ENCODE assay signal across 30 cellular contexts in genomic region chr6:26570027-26570809, GRCh38. TPM values are rescaled to one million over a fixed set of nuclear protein-coding genes. Genes with fewer than 3 reads are reported as not detected.
DNase-seq lines count a peak whose midpoint lies in the region; ATAC-seq and TF ChIP-seq lines count a peak whose summit lies in the region.
"Had no signal": no experiment of that assay in that cellular context is flagged by ENCODE, and none has a peak within 500 bp of the region (broad histone marks: within the 10 kb centered on the region; RNA-seq: fewer than 3 reads in every experiment).

No MANE protein-coding gene starts in this region.

- H4K20me1 ChIP-seq in GM23338 (replicated peaks; ENCODE audit: insufficient read depth), result no peaks in the 10 kb centered on the region

- H2AFZ ChIP-seq in GM23338, result no peak overlapping the region

- H3K36me3 Mint-ChIP-seq in GM23338 (ENCODE audit: low read depth) (peaks cover 6% of the 10 kb centered on the region; the same call in 1 of the 3 replicates), nephron (ENCODE audit: low read depth) (no peaks in the 10 kb centered on the region)

- no peak for TF ChIP-seq CTCF in GM23338 (conservative IDR thresholded peaks at IDR 0.05; ENCODE audit: low read depth in 2 of 2)
- TF ChIP-seq CTCF in RWPE1 (conservative IDR thresholded peaks at IDR 0.05; ENCODE audit: low read depth), result no peak
- TF ChIP-seq CTCF in nephron (IDR thresholded peaks at IDR 0.05; ENCODE audit: unreplicated experiment in 3 of 3), result no peak

- H3K4me1 Mint-ChIP-seq in GM23338 (peaks cover 4% of the 10 kb centered on the region; the same call in 1 of the 3 replicates), nephron (peaks cover 9% of the 10 kb centered on the region)

- H3K27ac Mint-ChIP-seq in GM23338 (no peak overlapping the region), nephron (no peak overlapping the region)

- no peak overlapping the region for H3K4me3 ChIP-seq in GM23338
- H3K4me3 ChIP-seq: hepatocyte had no signal

- ATAC-seq in GM23338, result no peak
- ATAC-seq: CD8-positive, alpha-beta T cell; foreskin keratinocyte; left cardiac atrium had no signal

- H3K27ac ChIP-seq in GM23338 (ENCODE audit: low read depth) (no peak overlapping the region), RWPE1 (peak overlapping the region; percentile 35)
- H3K27ac ChIP-seq: foreskin keratinocyte, hepatocyte, suprapubic skin, VCaP had no signal

- POLR2A ChIA-PET in RWPE1 (lab: Yijun Ruan, JAX; ENCODE audit: low non-redundant PET), result no interaction called here

- peaks cover 11% of the 10 kb centered on the region; the same call in 2 of the 3 replicates for H3K9me3 Mint-ChIP-seq in GM23338
- peaks cover 4% of the 10 kb centered on the region for H3K9me3 Mint-ChIP-seq in nephron
- H3K9me3 Mint-ChIP-seq: CD8-positive, alpha-beta T cell had no signal

- H3F3A ChIP-seq in GM23338 (replicated peaks; ENCODE audit: low read depth), result no peaks in the 10 kb centered on the region

- no peaks in the 10 kb centered on the region for H3K36me3 ChIP-seq in GM23338 (ENCODE audit: insufficient read depth)
- H3K36me3 ChIP-seq: esophagus muscularis mucosa, suprapubic skin had no signal

- H3K4me1 ChIP-seq in GM23338 (ENCODE audit: insufficient read depth), result no peaks in the 10 kb centered on the region; the same call in 1 of the 2 replicates
- H3K4me1 ChIP-seq: foreskin keratinocyte had no signal

- peak overlapping the region; percentile 84 for H3K4me2 ChIP-seq in GM23338

- H3K4me3 Mint-ChIP-seq in GM23338 (no peak overlapping the region; the same call in 2 of the 3 replicates), nephron (peak overlapping the region; percentile 90 to 97 (median 97))

- no peaks in the 10 kb centered on the region for H3K9me2 ChIP-seq in GM23338 (ENCODE audit: insufficient read depth)
- H3K9me2 ChIP-seq: SK-N-SH had no signal

- H3K27me3 Mint-ChIP-seq in GM23338 (ENCODE audit: insufficient read depth, low read depth, poor library complexity) (peaks cover 34% of the 10 kb centered on the region), nephron (ENCODE audit: low read depth) (peaks cover 28% of the 10 kb centered on the region)

- no peaks in the 10 kb centered on the region for H3K27me3 ChIP-seq in GM23338 (ENCODE audit: insufficient read depth)
- H3K27me3 ChIP-seq: foreskin keratinocyte, hepatocyte, suprapubic skin had no signal

- no peaks in the 10 kb centered on the region for H3K79me2 ChIP-seq in GM23338 (replicated peaks; ENCODE audit: insufficient read depth)
- H3K79me2 ChIP-seq: hepatocyte had no signal

- CTCF ChIA-PET in RWPE1 (lab: Yijun Ruan, JAX), result interaction anchor here (1.9 kb wide), 1 partner anchor 26 kb away, joined by 17 read pairs; no protein-coding TSS in a partner anchor

- peak; percentile 16 for DNase-seq in DMS 273 (lab: John Stamatoyannopoulos, UW; ENCODE audit: unreplicated experiment)
- no peak for DNase-seq in DMS 273 treated with DMSO at 0.1 percent for 48 hours (lab: John Stamatoyannopoulos, UW)
- no peak for DNase-seq in GM23338 (ENCODE audit: low spot score)
- DNase-seq in RWPE1 (ENCODE audit: low spot score), result no peak
- no peak for DNase-seq in NCI-H774 (lab: John Stamatoyannopoulos, UW)
- DNase-seq in SIG-M5 treated with dmso at 0.1 percent for 504 hours (lab: John Stamatoyannopoulos, UW; ENCODE audit: unreplicated experiment), result no peak
- DNase-seq in NCI-H345 treated with DMSO at 0.1 percent for 48 hours (lab: John Stamatoyannopoulos, UW; ENCODE audit: unreplicated experiment), result no peak
- DNase-seq: 8988T; activated CD4-positive, alpha-beta T cell treated with anti-CD3 and anti-CD28 coated beads for 48 hours; activated gamma-delta T cell treated with Interleukin-2 at 50 U/mL for 16 hours; activated T-cell treated with anti-CD3 and anti-CD28 coated beads, Interleukin-2, amount 50 U/mL, for 1 hour; caudate nucleus; CD8-positive, alpha-beta T cell; cortex of kidney; DMS79; foreskin keratinocyte; GF-D8; HCEC 1CT; Kasumi-1; left cardiac atrium; NCI-H187; NCI-H2171 treated with DMSO at 0.1 percent for 48 hours; NCI-H524 treated with DMSO at 0.1 percent for 48 hours; SK-N-SH; T-helper 2 cell had no signal

TF ChIP-seq in GM23338, 12 proteins besides CTCF, POLR2A, EP300 and RAD21:
- TF ChIP-seq ETS1 (IDR thresholded peaks at IDR 0.05), result no peak
- TF ChIP-seq ZNF331 (CRISPR knock-in tag; IDR thresholded peaks at IDR 0.05; ENCODE audit: low read depth), result no peak
- no peak for TF ChIP-seq ZNF462 (CRISPR knock-in tag; IDR thresholded peaks at IDR 0.05)
- no peak for TF ChIP-seq EZH2 (IDR thresholded peaks at IDR 0.05; ENCODE audit: low read depth, unreplicated experiment)
- TF ChIP-seq EZH2phosphoT487 (IDR thresholded peaks at IDR 0.05; ENCODE audit: unreplicated experiment), result no peak

RNA-seq across cellular contexts. Expression of gene ABT1, which starts 26.5 kb away (rescaled TPM):
- total RNA-seq in GM23338 (2014; rRNA removed; shearing (Covaris generic)), result 25.7 and 28.9 TPM in 2 replicates
- 28.5 and 29.1 TPM in 2 replicates for polyA plus RNA-seq in GM23338 (2016; fragmentation: Nextera tagmentation; extraction: Ambion mirVana)

RNA-seq across cellular contexts. Expression of gene HMGN4, which starts 32.1 kb away (rescaled TPM):
- 76.5 and 91.4 TPM in 2 replicates for total RNA-seq in GM23338 (2014; rRNA removed; shearing (Covaris generic))
- polyA plus RNA-seq in GM23338 (2016; fragmentation: Nextera tagmentation; extraction: Ambion mirVana), result 26.2 and 35.3 TPM in 2 replicates
